Comparison of ENCODE assay signal across 21 cellular contexts in the genomic region with DNA sequence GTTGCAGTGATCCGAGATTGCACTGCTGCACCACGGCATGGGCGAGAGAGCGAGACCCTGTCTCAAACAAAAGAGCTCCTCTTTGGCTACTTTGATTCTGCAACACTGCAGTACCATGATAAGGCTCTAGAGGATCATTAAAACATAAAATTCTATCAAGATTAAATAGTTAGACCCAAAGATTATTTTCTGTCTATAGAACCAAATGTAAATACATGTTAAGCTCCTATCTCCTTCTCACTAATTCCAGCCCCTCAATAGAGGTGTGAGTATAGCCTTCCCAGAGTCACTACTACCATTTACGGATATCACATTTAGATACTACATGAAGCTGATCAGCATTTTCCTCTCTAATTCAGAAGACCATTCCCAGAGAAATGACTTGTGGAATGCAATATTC. TPM values are rescaled to one million over a fixed set of nuclear protein-coding genes. Genes with fewer than 3 reads are reported as not detected.
"Had no signal": no experiment of that assay in that cellular context is flagged by ENCODE, and none has a peak within 500 bp of the region (broad histone marks: within the 10 kb centered on the region; RNA-seq: fewer than 3 reads in every experiment).

No MANE protein-coding gene starts in this region.

- H3K4me3 ChIP-seq: MG63, SJSA1, SK-N-MC had no signal

- DNase-seq: IMR-90, Karpas-422, KG1, MG63, NCI-H1092, NCI-H1105 treated with DMSO at 0.1 percent for 48 hours, NCI-H1417 treated with DMSO at 0.1 percent for 48 hours, NCI-H146, NCI-H1694 treated with DMSO at 0.1 percent for 48 hours, NCI-H2029, NCI-H2081 treated with DMSO at 0.1 percent for 48 hours, NCI-H2171 treated with DMSO at 0.1 percent for 48 hours, NCI-H510A, NCI-H524 treated with DMSO at 0.1 percent for 48 hours, NCI-H69, NCI-H774, Right ventricle myocardium superior, RPMI8226, SIG-M5 had no signal

RNA-seq across cellular contexts. Expression of gene MUC13, which starts 4.3 kb away (rescaled TPM):
- total RNA-seq: IMR-90, Right ventricle myocardium superior, SJSA1 had no signal
